In genomic region chr2:196639180-196640030, GRCh38 we compare ENCODE assay signal across 8 cellular contexts. TPM values are rescaled to one million over a fixed set of nuclear protein-coding genes. Genes with fewer than 3 reads are reported as not detected.
DNase-seq lines count a peak whose midpoint lies in the region; ATAC-seq, FAIRE-seq and TF ChIP-seq lines count a peak whose summit lies in the region.

TSS of gene CCDC150 (plus strand) at chr2:196639715. CDS start at chr2:196639767, 52 bp downstream.

- WGBS in prostate gland, result 5% methylated on average over 42 of the region's 53 CpGs

- no peak within 1 kb of the TSS for H3K27ac ChIP-seq in prostate gland

- H3K4me3 ChIP-seq in prostate gland, result peak within 1 kb of the TSS; percentile 44 to 46

- peak; percentile 87 for FAIRE-seq in urothelium cell line (lab: Jason Lieb, UNC)

- no peaks in the 10 kb centered on the region for H3K9me3 ChIP-seq in prostate gland

- H3K27me3 ChIP-seq in prostate gland (replicated peaks; ENCODE audit: insufficient read depth), result no peaks in the 10 kb centered on the region

- TF ChIP-seq POLR2A in prostate gland (IDR thresholded peaks at IDR 0.05), result peak; percentile 26

- H3K4me1 ChIP-seq in prostate gland (replicated peaks), result no peaks in the 10 kb centered on the region

- H3K36me3 ChIP-seq in prostate gland, result no peaks in the 10 kb centered on the region

- intact Hi-C loops in T-helper 1 cell treated with Interleukin-12 subunit alpha and Interleukin-12 subunit beta and Interleukin-4 antibody, amounts not matched to agents 30 ng/mL and 1 ng/mL, for 36 hours (cut with micrococcal nuclease), result loop anchor here (1.0 to 5.0 kb wide), 11 partner anchors 46 to 1066 kb away; partner anchors contain the start of genes COQ10B, DNAH7, GTF3C3 and HECW2
- intact Hi-C loops in left ventricle myocardium superior (cut with micrococcal nuclease), result no loop called here
- intact Hi-C loops in prostate gland (cut with DNase I), result no loop called here

- TF ChIP-seq CTCF in prostate gland (IDR thresholded peaks at IDR 0.05), result peak in 2 of 4 experiments; percentile 14 to 29

- peak; percentile 100 for ATAC-seq in GM18498 (IDR thresholded peaks at IDR 0.05; ENCODE audit: unreplicated experiment)
- ATAC-seq in HG02884 (IDR thresholded peaks at IDR 0.05; ENCODE audit: unreplicated experiment), result peak; percentile 99
- peak; percentile 100 for ATAC-seq in left ventricle myocardium superior

- DNase-seq in NCI-H1694 (lab: John Stamatoyannopoulos, UW) (peak; percentile 95), amygdala (lab: John Stamatoyannopoulos, UW) (peak; percentile 32 to 97 (median 88)), left ventricle myocardium superior (peak; percentile 96), prostate gland (ENCODE audit: low spot score) (peak; percentile 88), urothelium cell line (ENCODE audit: low spot score) (peak; percentile 98)

RNA-seq across cellular contexts. Expression of gene CCDC150, which starts in this region (rescaled TPM):
- 15.8 and 16.6 TPM in 2 replicates for total RNA-seq in T-helper 1 cell treated with Interleukin-12 subunit alpha and Interleukin-12 subunit beta and Interleukin-4 antibody, amounts not matched to agents 30 ng/mL and 1 ng/mL, for 36 hours
- total RNA-seq in left ventricle myocardium superior, result 0.74 TPM
- 1 to 10 TPM in 1 of 2 donors, under 1 TPM in 1; 0.50 to 7.6 TPM for total RNA-seq in prostate gland

Comparison
In these comparisons a context has a peak if more than half of its experiments do, and no peak if none do; other contexts are left out.
1. Peak in DNase-seq and ATAC-seq in left ventricle myocardium superior; RNA of the gene not detected or under 1 TPM.